21 cellular contexts compared by ENCODE assay signal in the genomic region with DNA sequence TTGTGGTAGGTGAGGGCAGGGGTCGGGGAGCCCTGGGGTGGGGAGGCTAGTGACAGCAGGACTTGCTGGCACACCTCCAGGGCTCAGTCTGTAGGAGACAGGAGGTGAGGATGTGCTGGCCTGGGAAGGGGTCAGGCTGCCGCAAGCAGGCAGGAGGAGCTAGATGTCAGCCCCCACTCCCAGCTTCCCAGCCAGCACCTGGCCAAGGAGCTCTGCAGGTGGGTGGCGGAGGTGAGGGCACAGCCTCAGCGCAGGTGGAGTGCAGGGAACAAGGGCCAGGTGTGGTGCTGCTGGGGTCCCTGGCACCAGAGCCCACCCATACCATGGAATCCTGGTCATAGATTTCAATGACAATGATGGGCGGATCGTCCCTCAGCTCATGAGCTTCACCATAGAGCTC. TPM values are rescaled to one million over a fixed set of nuclear protein-coding genes. Genes with fewer than 3 reads are reported as not detected.
"Had no signal": no experiment of that assay in that cellular context is flagged by ENCODE, and none has a peak within 500 bp of the region (broad histone marks: within the 10 kb centered on the region; RNA-seq: fewer than 3 reads in every experiment).

No MANE protein-coding gene starts in this region.

- H3K27me3 ChIP-seq: right atrium auricular region, sigmoid colon, tibial nerve, upper lobe of left lung had no signal

- H3K9ac ChIP-seq: parathyroid adenoma had no signal

- DNase-seq: cerebellar nuclear complex; cortex of kidney; hypothalamus; immature natural killer cell; islet precursor cell; mammary epithelial cell; mesendoderm; natural killer cell; sigmoid colon; stimulated activated CD4-positive, alpha-beta T cell treated with anti-CD3 and anti-CD28 coated beads, Interleukin-4, amount 100 ng/mL, for 4 hours; upper lobe of left lung had no signal

- H3K4me3 ChIP-seq: right atrium auricular region, sigmoid colon, thoracic aorta, tibial nerve, upper lobe of left lung had no signal

- H3K27ac ChIP-seq: neutrophil, parathyroid adenoma, right atrium auricular region, sigmoid colon, thoracic aorta, tibial nerve, upper lobe of left lung had no signal

- FAIRE-seq: frontal cortex, urothelium cell line had no signal

- H3K9me3 ChIP-seq: neutrophil, right atrium auricular region, sigmoid colon, thoracic aorta, upper lobe of left lung had no signal

- ATAC-seq: left lobe of liver; natural killer cell; stimulated activated memory B cell treated with anti-CD40 and anti-IgM and Interleukin-4, amounts not matched to agents 10 μg/mL and 1 μg/mL and 100 μg/mL, for 72 hours had no signal

- H3K36me3 ChIP-seq: neutrophil, right atrium auricular region, sigmoid colon, thoracic aorta, tibial nerve, upper lobe of left lung had no signal

- H3K4me1 ChIP-seq: parathyroid adenoma, right atrium auricular region, sigmoid colon, upper lobe of left lung had no signal

RNA-seq across cellular contexts. Expression of a gene that starts 2.9 kb away (rescaled TPM):
- total RNA-seq: mammary epithelial cell had no signal
- polyA plus RNA-seq: mammary epithelial cell, neural cell had no signal
